Comparison of ENCODE assay signal across 13 cellular contexts in genomic region chr2:219844756-219845155, GRCh38.
DNase-seq lines count a peak whose midpoint lies in the region; ATAC-seq and TF ChIP-seq lines count a peak whose summit lies in the region.
"Had no signal": no experiment of that assay in that cellular context is flagged by ENCODE, and none has a peak within 500 bp of the region (broad histone marks: within the 10 kb centered on the region; RNA-seq: fewer than 3 reads in every experiment).

No MANE protein-coding gene starts in this region.

- H3K9me3 ChIP-seq in neural progenitor cell (ENCODE audit: low read depth), result no peaks in the 10 kb centered on the region
- H3K9me3 ChIP-seq: thyroid gland had no signal

- no peak overlapping the region for H3K4me3 ChIP-seq in neural progenitor cell
- H3K4me3 ChIP-seq: thyroid gland had no signal

- H3K79me2 ChIP-seq in neural progenitor cell (ENCODE audit: low read depth), result no peaks in the 10 kb centered on the region

- H3K9ac ChIP-seq in neural progenitor cell, result no peak overlapping the region

- ATAC-seq in GM21737 (IDR thresholded peaks at IDR 0.05; ENCODE audit: unreplicated experiment), result peak; percentile 95
- ATAC-seq in HG03196 (IDR thresholded peaks at IDR 0.05; ENCODE audit: unreplicated experiment), result peak; percentile 85
- ATAC-seq in left lobe of liver, result no peak

- no peak overlapping the region for H3K27ac ChIP-seq in neural progenitor cell
- H3K27ac ChIP-seq: thyroid gland had no signal

- TF ChIP-seq CTCF in neural progenitor cell (IDR thresholded peaks at IDR 0.05), result no peak
- no peak for TF ChIP-seq CTCF in glutamatergic neuron (IDR thresholded peaks at IDR 0.05; ENCODE audit: partially characterized antibody, unreplicated experiment)

- no peaks in the 10 kb centered on the region for H3K36me3 ChIP-seq in neural progenitor cell
- H3K36me3 ChIP-seq: thyroid gland had no signal

- H3K27me3 Mint-ChIP-seq in neural progenitor cell (ENCODE audit: insufficient read depth, low read depth) (peaks cover 2% of the 10 kb centered on the region), glutamatergic neuron (ENCODE audit: unreplicated experiment) (no peaks in the 10 kb centered on the region)
- H3K27me3 Mint-ChIP-seq: dendritic cell treated with granulocyte-macrophage colony-stimulating factor and Interleukin-4, amounts not matched to agents 40 ng/mL and 50 ng/mL, for 4 days had no signal

- H4K20me1 ChIP-seq in neural progenitor cell (ENCODE audit: low read depth), result no peaks in the 10 kb centered on the region

- H3K4me3 Mint-ChIP-seq in neural progenitor cell (no peak overlapping the region), glutamatergic neuron (ENCODE audit: unreplicated experiment) (no peak overlapping the region)
- H3K4me3 Mint-ChIP-seq: activated naive CD4-positive, alpha-beta T cell treated with anti-CD3 and anti-CD28 coated beads for 36 hours; dendritic cell treated with granulocyte-macrophage colony-stimulating factor and Interleukin-4, amounts not matched to agents 40 ng/mL and 50 ng/mL, for 4 days; memory B cell had no signal

- H3K36me3 Mint-ChIP-seq in neural progenitor cell (no peaks in the 10 kb centered on the region), glutamatergic neuron (ENCODE audit: unreplicated experiment) (no peaks in the 10 kb centered on the region)
- H3K36me3 Mint-ChIP-seq: memory B cell had no signal

- peaks cover 12% of the 10 kb centered on the region for H3K4me1 Mint-ChIP-seq in neural progenitor cell
- H3K4me1 Mint-ChIP-seq in glutamatergic neuron (ENCODE audit: low read depth, unreplicated experiment), result peaks cover 5% of the 10 kb centered on the region

- H3F3A ChIP-seq in neural progenitor cell (ENCODE audit: low read depth), result no peaks in the 10 kb centered on the region

- no peaks in the 10 kb centered on the region for H3K27me3 ChIP-seq in neural progenitor cell
- H3K27me3 ChIP-seq: thyroid gland had no signal

- peak; percentile 24 to 55 for DNase-seq in NCI-H526 (lab: John Stamatoyannopoulos, UW)
- DNase-seq in NCI-H526 treated with DMSO at 0.1 percent for 48 hours (lab: John Stamatoyannopoulos, UW), result no peak
- no peak for DNase-seq in neural progenitor cell (ENCODE audit: low spot score)
- DNase-seq in left lobe of liver (ENCODE audit: low spot score), result no peak
- no peak for DNase-seq in NCI-H1092 (lab: John Stamatoyannopoulos, UW)
- DNase-seq in glutamatergic neuron, result no peak
- DNase-seq: activated naive CD4-positive, alpha-beta T cell treated with anti-CD3 and anti-CD28 coated beads for 36 hours; NCI-H1048; thyroid gland had no signal

- no peak overlapping the region for H3K27ac Mint-ChIP-seq in neural progenitor cell
- no peak overlapping the region for H3K27ac Mint-ChIP-seq in glutamatergic neuron (ENCODE audit: unreplicated experiment)
- H3K27ac Mint-ChIP-seq: activated naive CD4-positive, alpha-beta T cell treated with anti-CD3 and anti-CD28 coated beads for 36 hours; dendritic cell treated with granulocyte-macrophage colony-stimulating factor and Interleukin-4, amounts not matched to agents 40 ng/mL and 50 ng/mL, for 4 days; memory B cell had no signal

- H3K4me1 ChIP-seq in neural progenitor cell, result peaks cover 12% of the 10 kb centered on the region
- H3K4me1 ChIP-seq: thyroid gland had no signal

- peak overlapping the region; percentile 44 for H2AFZ ChIP-seq in neural progenitor cell (replicated peaks)

- H3K4me2 ChIP-seq in neural progenitor cell, result peak overlapping the region; percentile 10

- H3K9me3 Mint-ChIP-seq in neural progenitor cell, result peaks cover 3% of the 10 kb centered on the region
- H3K9me3 Mint-ChIP-seq in glutamatergic neuron (ENCODE audit: unreplicated experiment), result no peaks in the 10 kb centered on the region
- H3K9me3 Mint-ChIP-seq: activated naive CD4-positive, alpha-beta T cell treated with anti-CD3 and anti-CD28 coated beads for 36 hours; dendritic cell treated with granulocyte-macrophage colony-stimulating factor and Interleukin-4, amounts not matched to agents 40 ng/mL and 50 ng/mL, for 4 days; memory B cell had no signal

Comparison
In these comparisons a context has a peak if more than half of its experiments do, and no peak if none do; other contexts are left out.
1. DNase-seq: peak in NCI-H526 (2 of 2); none in NCI-H526 treated with DMSO at 0.1 percent for 48 hours (single experiment), neural progenitor cell (single experiment), left lobe of liver (single experiment), NCI-H1092 (single experiment) and glutamatergic neuron (single experiment).